Comparison of ENCODE assay signal across 28 cellular contexts in the genomic region with DNA sequence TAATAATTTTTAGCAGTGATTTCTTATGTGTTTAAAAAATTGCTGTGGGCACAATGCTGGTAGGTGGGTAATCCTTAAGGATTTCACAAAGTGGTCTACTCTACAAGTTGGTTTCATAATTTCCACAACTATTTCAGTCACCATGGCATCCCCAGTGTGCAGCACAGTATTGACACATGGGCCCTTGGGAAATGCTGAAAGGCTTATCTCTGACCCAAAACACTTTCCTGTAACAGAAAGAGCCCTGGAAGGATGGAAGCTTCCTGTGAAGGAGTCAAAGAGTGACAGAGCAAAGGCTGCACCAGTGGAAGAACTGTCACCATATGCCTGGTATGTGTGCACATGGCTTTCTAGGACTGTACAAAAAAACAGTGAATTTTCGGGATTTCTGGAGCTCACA.
DNase-seq lines count a peak whose midpoint lies in the region; ATAC-seq and TF ChIP-seq lines count a peak whose summit lies in the region.
"Had no signal": no experiment of that assay in that cellular context is flagged by ENCODE, and none has a peak within 500 bp of the region (broad histone marks: within the 10 kb centered on the region; RNA-seq: fewer than 3 reads in every experiment).

No MANE protein-coding gene starts in this region.

- H3K27ac ChIP-seq in A673 (ENCODE audit: low read depth, low read length, poor library complexity, severe bottlenecking): no peak overlapping the region
- H3K27ac ChIP-seq in CD8-positive, alpha-beta T cell (ENCODE audit: low read depth, low read length): no peak overlapping the region
- H3K27ac ChIP-seq: adrenal gland, body of pancreas, GM23248, PC-9, SK-N-MC, tibial nerve had no signal

- POLR2A ChIA-PET in A673 (lab: Charles Lee; ENCODE audit: low non-redundant PET): no interaction called here
- POLR2A ChIA-PET in CD8-positive, alpha-beta T cell (lab: Charles Lee): interaction anchor here (0.6 to 1.0 kb wide), 2 partner anchors 33 to 216 kb away, joined by 3 to 5 read pairs; no protein-coding TSS in a partner anchor
- POLR2A ChIA-PET in activated CD8-positive, alpha-beta T cell treated with anti-CD3 and anti-CD28 coated beads, Interleukin-2, amount 10 ng/mL, durations not matched to agents 7 days and 5 days (lab: Charles Lee): interaction anchor here (0.6 kb wide), 1 partner anchor 35 kb away, joined by 3 read pairs; no protein-coding TSS in a partner anchor

- peaks cover 6% of the 10 kb centered on the region for H3K36me3 Mint-ChIP-seq in CD8-positive, alpha-beta T cell
- H3K36me3 Mint-ChIP-seq in immature natural killer cell (peaks cover 8 to 10% (median 10%) of the 10 kb centered on the region in 3 donors), glutamatergic neuron (ENCODE audit: unreplicated experiment) (peaks cover 10% of the 10 kb centered on the region)
- H3K36me3 Mint-ChIP-seq in activated CD8-positive, alpha-beta T cell treated with anti-CD3 and anti-CD28 coated beads, Interleukin-2, amount 10 ng/mL, durations not matched to agents 7 days and 5 days (ENCODE audit: low read depth): peaks cover 12% of the 10 kb centered on the region

- no peak overlapping the region for H3K4me3 Mint-ChIP-seq in CD8-positive, alpha-beta T cell
- H3K4me3 Mint-ChIP-seq in immature natural killer cell (no peak overlapping the region), glutamatergic neuron (ENCODE audit: unreplicated experiment) (no peak overlapping the region)
- H3K4me3 Mint-ChIP-seq in activated CD8-positive, alpha-beta T cell treated with anti-CD3 and anti-CD28 coated beads, Interleukin-2, amount 10 ng/mL, durations not matched to agents 7 days and 5 days: no peak overlapping the region
- H3K4me3 Mint-ChIP-seq: activated CD4-positive, alpha-beta memory T cell treated with anti-CD3 and anti-CD28 coated beads for 36 hours; activated naive CD4-positive, alpha-beta T cell treated with anti-CD3 and anti-CD28 coated beads for 36 hours; CD14-positive monocyte had no signal

- TF ChIP-seq CTCF in A673 (conservative IDR thresholded peaks at IDR 0.05; ENCODE audit: low read depth, low read length) (no peak), glutamatergic neuron (IDR thresholded peaks at IDR 0.05; ENCODE audit: partially characterized antibody, unreplicated experiment) (no peak)
- TF ChIP-seq CTCF in CD8-positive, alpha-beta T cell (IDR thresholded peaks at IDR 0.05): no peak

- peaks cover 26% of the 10 kb centered on the region for H3K4me1 Mint-ChIP-seq in CD8-positive, alpha-beta T cell (ENCODE audit: low read depth)
- H3K4me1 Mint-ChIP-seq in immature natural killer cell (peaks cover 27 to 52% of the 10 kb centered on the region in 2 donors), glutamatergic neuron (ENCODE audit: low read depth, unreplicated experiment) (no peaks in the 10 kb centered on the region)
- H3K4me1 Mint-ChIP-seq in activated CD8-positive, alpha-beta T cell treated with anti-CD3 and anti-CD28 coated beads, Interleukin-2, amount 10 ng/mL, durations not matched to agents 7 days and 5 days (ENCODE audit: low read depth): no peaks in the 10 kb centered on the region
- H3K4me1 Mint-ChIP-seq: CD14-positive monocyte had no signal

- no peaks in the 10 kb centered on the region for H3K36me3 ChIP-seq in A673 (ENCODE audit: insufficient read depth, low read length, poor library complexity, severe bottlenecking)
- no peaks in the 10 kb centered on the region for H3K36me3 ChIP-seq in CD8-positive, alpha-beta T cell (ENCODE audit: insufficient read depth, low read length)
- no peaks in the 10 kb centered on the region for H3K36me3 ChIP-seq in adipocyte (ENCODE audit: control insufficient read depth, insufficient read depth, low read length, severe bottlenecking)
- H3K36me3 ChIP-seq: adrenal gland had no signal

- H3K27ac Mint-ChIP-seq in CD8-positive, alpha-beta T cell: peak overlapping the region; percentile 18
- H3K27ac Mint-ChIP-seq in immature natural killer cell (peak overlapping the region in 5 of 6 donors; percentile 16 to 55 (median 17)), glutamatergic neuron (ENCODE audit: unreplicated experiment) (no peak overlapping the region)
- no peak overlapping the region for H3K27ac Mint-ChIP-seq in activated CD8-positive, alpha-beta T cell treated with anti-CD3 and anti-CD28 coated beads, Interleukin-2, amount 10 ng/mL, durations not matched to agents 7 days and 5 days
- H3K27ac Mint-ChIP-seq: activated CD4-positive, alpha-beta memory T cell treated with anti-CD3 and anti-CD28 coated beads for 36 hours; activated naive CD4-positive, alpha-beta T cell treated with anti-CD3 and anti-CD28 coated beads for 36 hours; CD14-positive monocyte; progenitor cell of endocrine pancreas had no signal

- DNase-seq in A673 (ENCODE audit: low spot score) (peak; percentile 0), adipocyte (ENCODE audit: low read depth) (peak; percentile 7), immature natural killer cell (no peak), C1 segment of cervical spinal cord (lab: John Stamatoyannopoulos, UW) (no peak), glutamatergic neuron (no peak), GDM1 (lab: John Stamatoyannopoulos, UW) (no peak)
- DNase-seq in CD8-positive, alpha-beta T cell: no peak
- DNase-seq in activated CD8-positive, alpha-beta T cell treated with anti-CD3 and anti-CD28 coated beads, Interleukin-2, amount 10 ng/mL, durations not matched to agents 7 days and 5 days: no peak
- DNase-seq: activated CD4-positive, alpha-beta memory T cell treated with anti-CD3 and anti-CD28 coated beads for 36 hours; activated CD8-positive, alpha-beta memory T cell treated with anti-CD3 and anti-CD28 coated beads, Interleukin-2, amount 50 U/mL, for 4 hours; activated naive CD4-positive, alpha-beta T cell treated with anti-CD3 and anti-CD28 coated beads for 36 hours; body of pancreas; GM23248; hippocampal formation; NCI-H1105 treated with DMSO at 0.1 percent for 48 hours; NCI-H187 treated with DMSO at 0.1 percent for 48 hours; NCI-H524 treated with DMSO at 0.1 percent for 48 hours; nucleus accumbens; PC-9; stimulated activated CD4-positive, alpha-beta T cell treated with anti-CD3 and anti-CD28 coated beads, Interleukin-15, amount 100 ng/mL, for 24 hours; stimulated activated CD4-positive, alpha-beta T cell treated with anti-CD3 and anti-CD28 coated beads, Interleukin-4, amount 100 ng/mL, for 4 hours had no signal

- CTCF ChIA-PET in A673 (lab: Charles Lee): no interaction called here
- CTCF ChIA-PET in CD8-positive, alpha-beta T cell (lab: Charles Lee): interaction anchor here (0.8 to 1.6 kb wide), 4 partner anchors 9 to 57 kb away, joined by 3 to 5 read pairs (median 4); no protein-coding TSS in a partner anchor
- CTCF ChIA-PET in activated CD8-positive, alpha-beta T cell treated with anti-CD3 and anti-CD28 coated beads, Interleukin-2, amount 10 ng/mL, durations not matched to agents 7 days and 5 days (lab: Charles Lee): interaction anchor here (1.1 kb wide), 1 partner anchor 19 kb away, joined by 3 read pairs; no protein-coding TSS in a partner anchor

- BruUV-seq in A673 (replicated peaks; lab: Mats Ljungman, UMichigan): no TSS peak

- H3K4me3 ChIP-seq in A673 (ENCODE audit: low read depth, low read length, poor library complexity, severe bottlenecking) (no peak overlapping the region), adipocyte (ENCODE audit: low read length) (no peak overlapping the region)
- no peak overlapping the region for H3K4me3 ChIP-seq in CD8-positive, alpha-beta T cell (ENCODE audit: low read depth, low read length)
- H3K4me3 ChIP-seq: adrenal gland, body of pancreas, GM23248, K562, PC-9, SK-N-MC, tibial nerve had no signal

- H3K27me3 Mint-ChIP-seq in CD8-positive, alpha-beta T cell (ENCODE audit: low read depth): no peaks in the 10 kb centered on the region
- H3K27me3 Mint-ChIP-seq in immature natural killer cell (ENCODE audit: low read depth in 3 of 3) (peaks cover 0 to 5% (median 0%) of the 10 kb centered on the region in 3 donors), glutamatergic neuron (ENCODE audit: unreplicated experiment) (no peaks in the 10 kb centered on the region)
- H3K27me3 Mint-ChIP-seq in activated CD8-positive, alpha-beta T cell treated with anti-CD3 and anti-CD28 coated beads, Interleukin-2, amount 10 ng/mL, durations not matched to agents 7 days and 5 days (ENCODE audit: low read depth): no peaks in the 10 kb centered on the region
- H3K27me3 Mint-ChIP-seq: activated CD4-positive, alpha-beta memory T cell treated with anti-CD3 and anti-CD28 coated beads for 36 hours; progenitor cell of endocrine pancreas had no signal

- no peaks in the 10 kb centered on the region for H3K4me1 ChIP-seq in A673 (ENCODE audit: insufficient read depth, low read length, poor library complexity, severe bottlenecking)
- no peaks in the 10 kb centered on the region for H3K4me1 ChIP-seq in CD8-positive, alpha-beta T cell (ENCODE audit: insufficient read depth, low read length)
- peaks cover 19% of the 10 kb centered on the region for H3K4me1 ChIP-seq in adipocyte (ENCODE audit: control insufficient read depth, insufficient read depth, low read length)
- H3K4me1 ChIP-seq: body of pancreas had no signal

- H3K9me3 Mint-ChIP-seq in CD8-positive, alpha-beta T cell: no peaks in the 10 kb centered on the region
- H3K9me3 Mint-ChIP-seq in immature natural killer cell: no peaks in the 10 kb centered on the region
- no peaks in the 10 kb centered on the region for H3K9me3 Mint-ChIP-seq in activated CD8-positive, alpha-beta T cell treated with anti-CD3 and anti-CD28 coated beads, Interleukin-2, amount 10 ng/mL, durations not matched to agents 7 days and 5 days (ENCODE audit: insufficient read depth)
- no peaks in the 10 kb centered on the region for H3K9me3 Mint-ChIP-seq in glutamatergic neuron (ENCODE audit: unreplicated experiment)
- H3K9me3 Mint-ChIP-seq: activated CD4-positive, alpha-beta memory T cell treated with anti-CD3 and anti-CD28 coated beads for 36 hours; activated naive CD4-positive, alpha-beta T cell treated with anti-CD3 and anti-CD28 coated beads for 36 hours had no signal

- H3K27me3 ChIP-seq in A673 (replicated peaks; ENCODE audit: insufficient read depth, low read depth, low read length, poor library complexity): no peaks in the 10 kb centered on the region
- no peaks in the 10 kb centered on the region for H3K27me3 ChIP-seq in CD8-positive, alpha-beta T cell (ENCODE audit: insufficient read depth, low read length)
- no peaks in the 10 kb centered on the region for H3K27me3 ChIP-seq in adipocyte (replicated peaks; ENCODE audit: control insufficient read depth, insufficient read depth, low read length)
- H3K27me3 ChIP-seq: adrenal gland, body of pancreas, tibial nerve had no signal

- H3K9ac ChIP-seq in adipocyte (ENCODE audit: low read length): no peak overlapping the region
- H3K9ac ChIP-seq: GM23248 had no signal

- no peak for ATAC-seq in CD8-positive, alpha-beta T cell
- ATAC-seq in activated CD8-positive, alpha-beta T cell treated with anti-CD3 and anti-CD28 coated beads, Interleukin-2, amount 10 ng/mL, durations not matched to agents 7 days and 5 days: no peak
- ATAC-seq: activated CD4-positive, CD25-positive, alpha-beta regulatory T cell treated with anti-CD3 and anti-CD28 coated beads, Interleukin-2, amount 50 U/mL, for 24 hours; body of pancreas; K562 had no signal

- intact Hi-C loops in A673 (cut with micrococcal nuclease; ENCODE audit: unreplicated experiment): no loop called here
- intact Hi-C loops in CD8-positive, alpha-beta T cell (cut with DNase I, micrococcal nuclease): no loop called here

- H3K9me3 ChIP-seq in A673 (ENCODE audit: low read depth, low read length, poor library complexity, severe bottlenecking) (no peaks in the 10 kb centered on the region), adipocyte (ENCODE audit: control insufficient read depth, low read length) (no peaks in the 10 kb centered on the region)
- no peaks in the 10 kb centered on the region for H3K9me3 ChIP-seq in CD8-positive, alpha-beta T cell (ENCODE audit: low read length)
- H3K9me3 ChIP-seq: adrenal gland, body of pancreas, tibial nerve had no signal

Comparison
In these comparisons a context has a peak if more than half of its experiments do, and no peak if none do; other contexts are left out.
1. DNase-seq: peak in A673 (single experiment) and adipocyte (single experiment); none in CD8-positive, alpha-beta T cell (0 of 7), immature natural killer cell (0 of 3), activated CD8-positive, alpha-beta T cell treated with anti-CD3 and anti-CD28 coated beads, Interleukin-2, amount 10 ng/mL, durations not matched to agents 7 days and 5 days (single experiment), C1 segment of cervical spinal cord (0 of 14), glutamatergic neuron (single experiment) and GDM1 (single experiment).
2. H3K27ac Mint-ChIP-seq: peak in CD8-positive, alpha-beta T cell (single experiment) and immature natural killer cell (5 of 6); none in activated CD8-positive, alpha-beta T cell treated with anti-CD3 and anti-CD28 coated beads, Interleukin-2, amount 10 ng/mL, durations not matched to agents 7 days and 5 days (single experiment) and glutamatergic neuron (single experiment).